Comparison of ENCODE assay signal across 17 cellular contexts in the genomic region with DNA sequence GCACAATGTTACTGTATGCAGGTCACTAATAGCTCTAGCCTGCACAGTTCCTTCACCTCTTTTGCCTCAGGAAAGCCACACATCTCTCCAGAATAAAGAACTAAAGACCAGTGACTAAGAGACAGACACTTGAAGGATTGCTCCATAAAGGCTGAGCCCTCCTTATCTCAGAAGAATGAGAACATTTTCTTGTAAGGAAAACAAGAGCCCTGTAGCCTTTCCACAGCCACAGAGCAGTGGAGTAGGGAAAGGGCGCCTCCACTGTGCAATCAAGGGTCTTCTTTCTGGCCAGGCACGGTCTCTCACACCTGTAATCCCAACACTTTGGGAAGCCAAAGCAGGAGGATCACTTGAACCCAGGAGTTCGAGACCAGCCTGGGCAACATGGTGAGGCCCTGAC.
"Had no signal": no experiment of that assay in that cellular context is flagged by ENCODE, and none has a peak within 500 bp of the region (broad histone marks: within the 10 kb centered on the region; RNA-seq: fewer than 3 reads in every experiment).

No MANE protein-coding gene starts in this region.

- H3K27ac Mint-ChIP-seq: activated B cell treated with CpG ODN at 0.5 μM for 24 hours; nephron progenitor cell; stimulated activated naive CD8-positive, alpha-beta T cell treated with anti-CD3 and anti-CD28 coated beads, Interleukin-15, Interleukin-2, amounts not matched to agents 100 ng/mL and 50 ng/mL, for 24 hours had no signal

- H3K4me1 Mint-ChIP-seq: activated B cell treated with CpG ODN at 0.5 μM for 24 hours had no signal

- H3K4me1 ChIP-seq: adrenal gland, testis had no signal

- H3K4me3 Mint-ChIP-seq: activated B cell treated with CpG ODN at 0.5 μM for 24 hours; stimulated activated naive CD8-positive, alpha-beta T cell treated with anti-CD3 and anti-CD28 coated beads, Interleukin-15, Interleukin-2, amounts not matched to agents 100 ng/mL and 50 ng/mL, for 24 hours had no signal

- H3K27me3 ChIP-seq: adrenal gland, body of pancreas, testis had no signal

- H3K9me3 ChIP-seq: adrenal gland, body of pancreas, testis had no signal

- H3K27ac ChIP-seq: adrenal gland, testis had no signal

- H3K4me3 ChIP-seq: adrenal gland, body of pancreas, testis had no signal

- FAIRE-seq: endometrium, TTC549 had no signal

- H3K36me3 ChIP-seq: adrenal gland had no signal

- H3K9me3 Mint-ChIP-seq: activated B cell treated with CpG ODN at 0.5 μM for 24 hours; nephron progenitor cell; stimulated activated naive CD8-positive, alpha-beta T cell treated with anti-CD3 and anti-CD28 coated beads, Interleukin-15, Interleukin-2, amounts not matched to agents 100 ng/mL and 50 ng/mL, for 24 hours had no signal

- DNase-seq: activated B cell treated with CpG ODN at 0.5 μM for 24 hours; activated CD4-positive, alpha-beta T cell treated with anti-CD3 and anti-CD28 coated beads, Interleukin-2, amount 50 U/mL, for 1 hour; activated naive CD4-positive, alpha-beta T cell treated with anti-CD3 and anti-CD28 coated beads, Interleukin-2, amount 50 U/mL, for 16 hours; activated T-cell treated with anti-CD3 and anti-CD28 coated beads, Interleukin-2, amount 50 U/mL, for 1 hour; adrenal gland; body of pancreas; cerebellar nuclear complex; hippocampal formation; left cardiac atrium; nephron progenitor cell; stimulated activated CD4-positive, alpha-beta T cell treated with anti-CD3 and anti-CD28 coated beads, Interleukin-15, amount 100 ng/mL, for 24 hours; stimulated activated CD4-positive, alpha-beta T cell treated with anti-CD3 and anti-CD28 coated beads, Interleukin-4, amount 100 ng/mL, for 24 hours; T-helper 2 cell; testis had no signal

- ATAC-seq: left cardiac atrium had no signal
